ENCODE assay signal across 8 cellular contexts in the genomic region with DNA sequence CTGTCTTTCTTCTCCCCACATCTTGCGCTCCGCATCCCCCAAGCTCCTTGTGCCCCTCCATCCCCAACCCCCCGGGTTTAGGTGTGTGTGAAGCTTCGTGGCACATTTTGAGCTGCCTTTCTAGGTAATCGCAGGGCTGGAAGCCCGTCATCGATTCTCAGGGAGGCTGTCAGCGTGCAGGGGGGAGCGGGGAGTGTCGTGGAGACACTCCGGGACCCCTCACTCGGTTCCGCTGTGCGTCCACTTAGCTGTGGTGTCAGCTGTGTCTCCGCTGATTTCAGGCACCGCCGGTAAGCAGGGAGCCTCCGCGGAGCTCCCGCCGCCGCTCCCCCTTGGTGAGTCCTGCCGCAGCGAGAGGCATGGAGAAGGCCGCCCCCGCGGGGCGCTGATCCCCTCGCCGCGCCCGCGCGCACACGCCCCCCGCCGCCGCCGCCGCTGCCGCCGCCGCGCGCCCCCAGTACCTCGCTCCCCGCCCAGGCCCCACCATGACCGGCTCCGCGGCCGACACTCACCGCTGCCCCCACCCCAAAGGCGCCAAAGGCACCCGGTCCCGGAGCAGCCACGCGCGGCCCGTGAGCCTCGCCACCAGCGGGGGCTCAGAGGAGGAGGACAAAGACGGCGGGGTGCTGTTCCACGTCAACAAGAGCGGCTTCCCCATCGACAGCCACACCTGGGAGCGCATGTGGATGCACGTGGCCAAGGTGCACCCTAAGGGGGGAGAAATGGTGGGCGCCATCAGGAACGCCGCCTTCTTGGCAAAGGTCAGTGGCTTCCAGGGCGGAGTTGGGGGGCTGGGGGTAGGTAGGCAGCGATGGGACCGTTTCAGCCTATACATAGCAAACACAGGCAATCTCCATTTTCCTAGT. TPM values are rescaled to one million over a fixed set of nuclear protein-coding genes. Genes with fewer than 3 reads are reported as not detected.
DNase-seq lines count a peak whose midpoint lies in the region; ATAC-seq, FAIRE-seq and TF ChIP-seq lines count a peak whose summit lies in the region.

No MANE protein-coding gene starts in this region.

- H3K4me1 Mint-ChIP-seq in Caco-2 (ENCODE audit: low read depth, unreplicated experiment), result no peaks in the 10 kb centered on the region

- TF ChIP-seq CTCF in Caco-2 (IDR thresholded peaks at IDR 0.05; ENCODE audit: insufficient read depth in 1 of 2, low read depth in 1 of 2, low read length in 1 of 2, severe bottlenecking in 1 of 2, unreplicated experiment in 1 of 2), result no peak
- no peak for TF ChIP-seq CTCF in astrocyte of the spinal cord (IDR thresholded peaks at IDR 0.05; ENCODE audit: low read depth, low read length)
- no peak for TF ChIP-seq CTCF in right lobe of liver (IDR thresholded peaks at IDR 0.05)

- H3K9me3 Mint-ChIP-seq in Caco-2 (ENCODE audit: unreplicated experiment), result no peaks in the 10 kb centered on the region

- H3K4me3 Mint-ChIP-seq in Caco-2 (ENCODE audit: unreplicated experiment), result peak overlapping the region; percentile 84

- BruUV-seq in Caco-2 (replicated peaks; lab: Mats Ljungman, UMichigan), result no TSS peak

- FAIRE-seq in RCC 7860 (lab: Jason Lieb, UNC), result no peak

- H3K9me3 ChIP-seq in Caco-2, result no peaks in the 10 kb centered on the region
- H3K9me3 ChIP-seq in right lobe of liver, result no peaks in the 10 kb centered on the region

- WGBS in right lobe of liver (ENCODE audit: insufficient coverage, low coverage, low lambda C conversion rate, missing lambda C conversion rate), result 9% methylated on average over 9 of the region's 74 CpGs
- 5% methylated on average over 74 of the region's 74 CpGs for WGBS in urinary bladder

- H3K27me3 Mint-ChIP-seq in Caco-2 (ENCODE audit: insufficient read depth, unreplicated experiment), result peaks cover 4% of the 10 kb centered on the region

- H3K27ac Mint-ChIP-seq in Caco-2 (ENCODE audit: unreplicated experiment), result peak overlapping the region; percentile 48

- no peaks in the 10 kb centered on the region for H3K36me3 ChIP-seq in Caco-2 (ENCODE audit: control insufficient read depth, insufficient read depth, low read length)
- no peaks in the 10 kb centered on the region for H3K36me3 ChIP-seq in right lobe of liver
- no peaks in the 10 kb centered on the region for H3K36me3 ChIP-seq in urinary bladder (ENCODE audit: insufficient read depth)

- H3K36me3 Mint-ChIP-seq in Caco-2 (ENCODE audit: insufficient read depth, unreplicated experiment), result peaks cover 7% of the 10 kb centered on the region

- intact Hi-C loops in Caco-2 (cut with micrococcal nuclease; ENCODE audit: unreplicated experiment), result no loop called here
- intact Hi-C loops in right lobe of liver (cut with DNase I), result no loop called here

- H3K27me3 ChIP-seq in Caco-2 (replicated peaks; ENCODE audit: control insufficient read depth, insufficient read depth, low read length) (no peaks in the 10 kb centered on the region), right lobe of liver (no peaks in the 10 kb centered on the region)

- no peak overlapping the region for H3K27ac ChIP-seq in right lobe of liver
- H3K27ac ChIP-seq in urinary bladder (ENCODE audit: low read depth), result no peak overlapping the region

- H3K4me1 ChIP-seq in Caco-2, result no peaks in the 10 kb centered on the region
- H3K4me1 ChIP-seq in right lobe of liver, result peaks cover 0 to 6% (median 0%) of the 10 kb centered on the region in 4 donors
- no peaks in the 10 kb centered on the region for H3K4me1 ChIP-seq in urinary bladder (ENCODE audit: insufficient read depth)

- POLR2A ChIA-PET in Caco-2 (lab: Charles Lee), result interaction anchor here (0.5 to 0.8 kb wide), 5 partner anchors 33 to 634 kb away, joined by 3 to 9 read pairs (median 6); a partner anchor contains a TSS

- CTCF ChIA-PET in Caco-2 (lab: Charles Lee), result interaction anchor here (0.6 to 1.3 kb wide), 3 partner anchors 142 to 286 kb away, joined by 3 to 5 read pairs (median 3); no protein-coding TSS in a partner anchor

- DNase-seq in Caco-2 (peak in 1 of 2 experiments; percentile 14), astrocyte of the spinal cord (ENCODE audit: low read depth, low spot score) (no peak), right lobe of liver (no peak), RCC 7860 (ENCODE audit: low spot score) (no peak), NAMALWA (ENCODE audit: low spot score) (no peak)

- H3K4me3 ChIP-seq in Caco-2 (ENCODE audit: low read depth, low read length) (peak overlapping the region; percentile 49), astrocyte of the spinal cord (ENCODE audit: low read depth, low read length) (peak overlapping the region; percentile 65), right lobe of liver (peak overlapping the region; percentile 25 to 41 (median 34)), urinary bladder (ENCODE audit: low read depth, low read length) (peak overlapping the region; percentile 47)

- ATAC-seq in HG02623 (IDR thresholded peaks at IDR 0.05; ENCODE audit: unreplicated experiment) (peak; percentile 5), right lobe of liver (peak in 1 of 4 donors; percentile 16), GM21737 (IDR thresholded peaks at IDR 0.05; ENCODE audit: unreplicated experiment) (no peak)

- no peak for TF ChIP-seq POLR2A in right lobe of liver (IDR thresholded peaks at IDR 0.05)

- in situ Hi-C loops in astrocyte of the spinal cord (cut with HindIII; ENCODE audit: low sequenced_read_pairs), result no loop called here

RNA-seq across cellular contexts. Expression of a gene that starts 0.9 kb away (rescaled TPM):
- total RNA-seq in Caco-2 (2022) (2.9 and 3.2 TPM in 2 replicates), right lobe of liver (under 1 TPM in 3 of 6 experiments, not detected in 3; 0.04 to 0.32 (median 0.07) TPM), urinary bladder (19.7 TPM)
- 1.9 TPM for polyA plus RNA-seq in urinary bladder
